In the genomic region with DNA sequence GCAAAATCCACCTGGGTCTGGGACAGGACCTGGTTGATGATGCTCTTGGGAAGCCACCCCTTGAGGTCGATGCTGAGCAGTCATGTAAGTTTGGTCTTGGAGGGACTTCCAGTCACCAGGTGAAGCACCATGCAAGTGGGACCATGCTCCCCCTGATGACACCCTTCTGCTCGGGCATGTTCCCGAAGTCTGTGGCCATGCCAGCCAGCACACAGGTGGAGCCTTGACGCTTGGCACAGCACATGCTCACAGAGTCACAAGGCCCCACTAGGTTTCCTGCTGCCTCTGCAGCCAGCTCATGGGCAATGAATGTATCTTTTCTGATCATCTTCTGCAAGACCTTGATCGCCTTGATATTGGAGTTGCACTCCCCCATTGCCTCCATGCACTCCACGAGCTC, we compare ENCODE assay signal across 23 cellular contexts.
"Had no signal": no experiment of that assay in that cellular context is flagged by ENCODE, and none has a peak within 500 bp of the region (broad histone marks: within the 10 kb centered on the region; RNA-seq: fewer than 3 reads in every experiment).

No MANE protein-coding gene starts in this region.

- H3K4me3 Mint-ChIP-seq: dendritic cell treated with granulocyte-macrophage colony-stimulating factor and Interleukin-4, amounts not matched to agents 40 ng/mL and 50 ng/mL, for 4 days; effector memory CD8-positive, alpha-beta T cell; endodermal cell; mesothelial cell of epicardium had no signal

- H3K27ac Mint-ChIP-seq: dendritic cell treated with granulocyte-macrophage colony-stimulating factor and Interleukin-4, amounts not matched to agents 40 ng/mL and 50 ng/mL, for 4 days; effector memory CD8-positive, alpha-beta T cell; endodermal cell; mesothelial cell of epicardium had no signal

- DNase-seq: cerebellar nuclear complex; colonic mucosa; cortex of kidney; effector CD8-positive, alpha-beta T cell; effector memory CD8-positive, alpha-beta T cell; endodermal cell; erythroblast; esophagus squamous epithelium; foreskin fibroblast; foreskin melanocyte; gastrocnemius medialis; heart right ventricle; hippocampal formation; left cardiac atrium; left ventricle myocardium superior; lower lobe of right lung; mesenchymal stem cell; mucosa of descending colon had no signal

- H3K4me3 ChIP-seq: colonic mucosa, esophagus squamous epithelium, gastrocnemius medialis, heart right ventricle, left lung, lower lobe of right lung, mucosa of descending colon had no signal

- H3K27ac ChIP-seq: colonic mucosa, epithelial cell of prostate, esophagus squamous epithelium, gastrocnemius medialis, heart right ventricle, left lung, lower lobe of right lung had no signal

- H3K27me3 Mint-ChIP-seq: dendritic cell treated with granulocyte-macrophage colony-stimulating factor and Interleukin-4, amounts not matched to agents 40 ng/mL and 50 ng/mL, for 4 days; effector memory CD8-positive, alpha-beta T cell had no signal

- H3K27me3 ChIP-seq: colonic mucosa, esophagus squamous epithelium, gastrocnemius medialis, heart right ventricle, left lung had no signal

- H3K9me3 ChIP-seq: colonic mucosa, gastrocnemius medialis had no signal

- H3K4me1 ChIP-seq: colonic mucosa, esophagus squamous epithelium, gastrocnemius medialis, heart right ventricle, left lung, lower lobe of right lung had no signal

- ATAC-seq: effector memory CD8-positive, alpha-beta T cell; esophagus mucosa; gastrocnemius medialis; heart right ventricle; left cardiac atrium; left lung; left ventricle myocardium superior; lower lobe of right lung; mucosa of descending colon had no signal

- H3K36me3 ChIP-seq: colonic mucosa, esophagus squamous epithelium, gastrocnemius medialis, heart right ventricle, left lung, lower lobe of right lung had no signal

- H3K4me1 Mint-ChIP-seq: endodermal cell, mesothelial cell of epicardium had no signal
